In the genomic region with DNA sequence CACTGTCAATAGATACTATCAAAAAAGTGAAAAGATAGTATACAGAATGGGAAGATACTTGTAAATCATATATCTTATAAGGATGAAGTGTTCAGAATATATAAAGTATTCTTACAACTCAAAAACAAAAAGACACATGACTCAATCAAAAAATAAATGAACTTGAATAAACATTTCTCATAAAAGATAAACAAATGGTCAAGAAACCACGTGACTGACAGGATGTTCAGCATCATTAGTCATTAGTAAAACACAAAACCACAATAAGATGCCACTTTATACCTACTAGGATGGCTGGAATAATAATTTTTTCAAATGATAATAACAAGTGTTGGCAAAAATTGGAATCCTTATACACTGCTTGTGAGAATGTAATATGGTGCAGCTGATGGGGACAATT, we compare ENCODE assay signal across 22 cellular contexts.
"Had no signal": no experiment of that assay in that cellular context is flagged by ENCODE, and none has a peak within 500 bp of the region (broad histone marks: within the 10 kb centered on the region; RNA-seq: fewer than 3 reads in every experiment).

No MANE protein-coding gene starts in this region.

- ATAC-seq: left colon; left ventricle myocardium superior; naive thymus-derived CD4-positive, alpha-beta T cell; psoas muscle; sciatic nerve; stimulated activated memory B cell treated with anti-CD40 and anti-IgM and Interleukin-4, amounts not matched to agents 10 μg/mL and 1 μg/mL and 100 μg/mL, for 72 hours had no signal

- H3K36me3 ChIP-seq: esophagus muscularis mucosa, spleen, tibial artery, upper lobe of left lung, uterus had no signal

- DNase-seq: effector memory CD4-positive, alpha-beta T cell; left colon; left ventricle myocardium superior; mesendoderm; naive thymus-derived CD4-positive, alpha-beta T cell; nephron progenitor cell; psoas muscle; retina; spleen; stimulated activated CD4-positive, alpha-beta T cell treated with anti-CD3 and anti-CD28 coated beads, Interleukin-15, amount 100 ng/mL, for 24 hours; stimulated activated CD4-positive, alpha-beta T cell treated with anti-CD3 and anti-CD28 coated beads, Interleukin-1b, Interleukin-23, amount 100 ng/mL, for 48 hours; stimulated activated CD4-positive, alpha-beta T cell treated with anti-CD3 and anti-CD28 coated beads, Interleukin-4, amount 100 ng/mL, for 24 hours; tibial artery; upper lobe of left lung; uterus had no signal

- H3K4me1 Mint-ChIP-seq: naive thymus-derived CD4-positive, alpha-beta T cell; nephron progenitor cell; stimulated activated memory B cell treated with anti-CD40 and anti-IgM and Interleukin-4, amounts not matched to agents 10 μg/mL and 1 μg/mL and 100 μg/mL, for 72 hours had no signal

- H3K9ac ChIP-seq: parathyroid adenoma had no signal

- H3K27ac ChIP-seq: epithelial cell of prostate, esophagus muscularis mucosa, parathyroid adenoma, psoas muscle, spleen, tibial artery, upper lobe of left lung, uterus had no signal

- H3K36me3 Mint-ChIP-seq: stimulated activated memory B cell treated with anti-CD40 and anti-IgM and Interleukin-4, amounts not matched to agents 10 μg/mL and 1 μg/mL and 100 μg/mL, for 72 hours had no signal

- H3K27me3 Mint-ChIP-seq: naive thymus-derived CD4-positive, alpha-beta T cell; stimulated activated memory B cell treated with anti-CD40 and anti-IgM and Interleukin-4, amounts not matched to agents 10 μg/mL and 1 μg/mL and 100 μg/mL, for 72 hours; stimulated activated naive CD8-positive, alpha-beta T cell treated with anti-CD3 and anti-CD28 coated beads, Interleukin-15, Interleukin-2, amounts not matched to agents 100 ng/mL and 50 ng/mL, for 24 hours had no signal

- H3K4me1 ChIP-seq: esophagus muscularis mucosa, parathyroid adenoma, psoas muscle, spleen, tibial artery, upper lobe of left lung, uterus had no signal

- H2AFZ ChIP-seq: parathyroid adenoma had no signal

- H3K9me3 ChIP-seq: psoas muscle, uterus had no signal

- H3K27ac Mint-ChIP-seq: naive thymus-derived CD4-positive, alpha-beta T cell; nephron progenitor cell; stimulated activated memory B cell treated with anti-CD40 and anti-IgM and Interleukin-4, amounts not matched to agents 10 μg/mL and 1 μg/mL and 100 μg/mL, for 72 hours; stimulated activated naive CD8-positive, alpha-beta T cell treated with anti-CD3 and anti-CD28 coated beads, Interleukin-15, Interleukin-2, amounts not matched to agents 100 ng/mL and 50 ng/mL, for 24 hours had no signal

- H3K79me2 ChIP-seq: parathyroid adenoma had no signal

- H3K4me3 Mint-ChIP-seq: naive thymus-derived CD4-positive, alpha-beta T cell; nephron progenitor cell; stimulated activated memory B cell treated with anti-CD40 and anti-IgM and Interleukin-4, amounts not matched to agents 10 μg/mL and 1 μg/mL and 100 μg/mL, for 72 hours; stimulated activated naive CD8-positive, alpha-beta T cell treated with anti-CD3 and anti-CD28 coated beads, Interleukin-15, Interleukin-2, amounts not matched to agents 100 ng/mL and 50 ng/mL, for 24 hours had no signal

- H3K4me3 ChIP-seq: esophagus muscularis mucosa, lung, psoas muscle, spleen, tibial artery, upper lobe of left lung, uterus had no signal

- H3K27me3 ChIP-seq: esophagus muscularis mucosa, spleen, tibial artery, upper lobe of left lung, uterus had no signal
